25 cellular contexts compared by ENCODE assay signal in the genomic region with DNA sequence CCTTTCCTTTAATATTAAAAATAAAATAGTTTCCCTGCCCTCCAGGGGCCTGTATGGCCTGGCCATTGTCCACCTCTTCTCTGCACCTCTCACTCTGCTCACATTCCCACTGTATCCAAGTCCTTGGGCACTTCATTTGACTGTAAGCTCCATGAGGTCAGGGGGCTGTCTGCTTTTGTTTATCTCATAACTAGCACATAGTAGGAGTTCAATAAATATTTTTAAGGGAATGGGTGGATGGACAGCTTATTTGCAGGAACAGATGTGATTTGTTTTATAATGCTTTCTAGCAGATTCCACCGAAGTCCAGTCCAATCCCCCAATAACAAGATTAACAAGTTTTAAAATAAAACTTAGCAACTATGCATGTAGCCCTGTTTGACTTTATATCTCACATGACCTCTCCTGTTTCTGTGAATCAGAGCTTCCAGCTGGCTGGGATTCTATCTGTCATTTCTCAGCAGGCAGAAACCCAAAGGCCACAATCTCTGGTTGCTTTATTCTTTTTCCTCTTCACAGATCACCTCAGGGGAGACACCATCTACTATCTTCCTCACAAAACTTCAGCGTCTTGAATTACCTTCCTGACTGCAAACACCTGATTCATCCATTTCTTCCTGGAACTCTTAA.
"Had no signal": no experiment of that assay in that cellular context is flagged by ENCODE, and none has a peak within 500 bp of the region (broad histone marks: within the 10 kb centered on the region; RNA-seq: fewer than 3 reads in every experiment).

No MANE protein-coding gene starts in this region.

- H3K4me1 Mint-ChIP-seq: activated CD4-positive, alpha-beta memory T cell treated with anti-CD3 and anti-CD28 coated beads, Interleukin-2, amount 10 ng/mL, durations not matched to agents 7 days and 5 days; activated CD4-positive, alpha-beta T cell treated with anti-CD3 and anti-CD28 coated beads, Interleukin-2, amount 10 ng/mL, durations not matched to agents 7 days and 5 days; activated naive CD4-positive, alpha-beta T cell treated with anti-CD3 and anti-CD28 coated beads, Interleukin-2, amount 10 ng/mL, durations not matched to agents 7 days and 5 days; naive B cell; nephron progenitor cell; WTC11 had no signal

- H3K4me1 ChIP-seq: colonic mucosa, parathyroid adenoma, psoas muscle, spleen, thyroid gland had no signal

- ATAC-seq: left ventricle myocardium superior, psoas muscle, upper lobe of right lung, WTC11 had no signal

- H3K4me3 Mint-ChIP-seq: activated CD4-positive, alpha-beta memory T cell treated with anti-CD3 and anti-CD28 coated beads, Interleukin-2, amount 10 ng/mL, durations not matched to agents 7 days and 5 days; activated CD4-positive, alpha-beta T cell treated with anti-CD3 and anti-CD28 coated beads, Interleukin-2, amount 10 ng/mL, durations not matched to agents 7 days and 5 days; activated naive CD4-positive, alpha-beta T cell treated with anti-CD3 and anti-CD28 coated beads, Interleukin-2, amount 10 ng/mL, durations not matched to agents 7 days and 5 days; activated T-cell treated with anti-CD3 and anti-CD28 coated beads, Interleukin-2, amount 50 U/mL, for 24 hours; naive B cell; nephron progenitor cell; WTC11 had no signal

- H3K27me3 Mint-ChIP-seq: activated CD4-positive, alpha-beta memory T cell treated with anti-CD3 and anti-CD28 coated beads, Interleukin-2, amount 10 ng/mL, durations not matched to agents 7 days and 5 days; activated CD4-positive, alpha-beta T cell treated with anti-CD3 and anti-CD28 coated beads, Interleukin-2, amount 10 ng/mL, durations not matched to agents 7 days and 5 days; activated naive CD4-positive, alpha-beta T cell treated with anti-CD3 and anti-CD28 coated beads, Interleukin-2, amount 10 ng/mL, durations not matched to agents 7 days and 5 days; activated T-cell treated with anti-CD3 and anti-CD28 coated beads, Interleukin-2, amount 50 U/mL, for 24 hours; naive B cell had no signal

- H2AFZ ChIP-seq: parathyroid adenoma had no signal

- H3K27ac ChIP-seq: colonic mucosa, parathyroid adenoma, psoas muscle, right atrium auricular region, spleen, thyroid gland, upper lobe of right lung had no signal

- H3K36me3 Mint-ChIP-seq: activated naive CD4-positive, alpha-beta T cell treated with anti-CD3 and anti-CD28 coated beads, Interleukin-2, amount 10 ng/mL, durations not matched to agents 7 days and 5 days; naive B cell had no signal

- H3K36me3 ChIP-seq: colonic mucosa, right atrium auricular region, spleen, thyroid gland, upper lobe of right lung had no signal

- H3K27me3 ChIP-seq: colonic mucosa, right atrium auricular region, spleen, thyroid gland, upper lobe of right lung had no signal

- H3K4me3 ChIP-seq: colonic mucosa, psoas muscle, right atrium auricular region, spleen, thyroid gland, upper lobe of right lung had no signal

- H3K79me2 ChIP-seq: parathyroid adenoma had no signal

- FAIRE-seq: frontal cortex had no signal

- H3K9ac ChIP-seq: parathyroid adenoma had no signal

- DNase-seq: activated CD4-positive, alpha-beta memory T cell treated with anti-CD3 and anti-CD28 coated beads, Interleukin-2, amount 10 ng/mL, durations not matched to agents 7 days and 5 days; activated CD4-positive, alpha-beta T cell treated with anti-CD3 and anti-CD28 coated beads for 1 hour; activated CD4-positive, alpha-beta T cell treated with anti-CD3 and anti-CD28 coated beads, Interleukin-2, amount 10 ng/mL, durations not matched to agents 7 days and 5 days; activated CD8-positive, alpha-beta memory T cell treated with anti-CD3 and anti-CD28 coated beads, Interleukin-2, amount 50 U/mL, for 48 hours; activated gamma-delta T cell; activated naive CD4-positive, alpha-beta T cell treated with anti-CD3 and anti-CD28 coated beads, Interleukin-2, amount 10 ng/mL, durations not matched to agents 7 days and 5 days; activated T-cell treated with anti-CD3 and anti-CD28 coated beads, Interleukin-2, amount 50 U/mL, for 24 hours; colonic mucosa; effector CD8-positive, alpha-beta T cell; islet precursor cell; left ventricle myocardium superior; naive B cell; nephron progenitor cell; nucleus accumbens; psoas muscle; spleen; stimulated activated naive CD4-positive, alpha-beta T cell treated with Interleukin-2 at 50 U/mL for 16 hours; substantia nigra; T-helper 2 cell; thyroid gland; upper lobe of right lung had no signal

- H3K9me3 ChIP-seq: colonic mucosa, right atrium auricular region, thyroid gland, upper lobe of right lung had no signal

- H3K27ac Mint-ChIP-seq: activated CD4-positive, alpha-beta memory T cell treated with anti-CD3 and anti-CD28 coated beads, Interleukin-2, amount 10 ng/mL, durations not matched to agents 7 days and 5 days; activated CD4-positive, alpha-beta T cell treated with anti-CD3 and anti-CD28 coated beads, Interleukin-2, amount 10 ng/mL, durations not matched to agents 7 days and 5 days; activated naive CD4-positive, alpha-beta T cell treated with anti-CD3 and anti-CD28 coated beads, Interleukin-2, amount 10 ng/mL, durations not matched to agents 7 days and 5 days; activated T-cell treated with anti-CD3 and anti-CD28 coated beads, Interleukin-2, amount 50 U/mL, for 24 hours; naive B cell; nephron progenitor cell; WTC11 had no signal
